12 cellular contexts compared by ENCODE assay signal in the genomic region with DNA sequence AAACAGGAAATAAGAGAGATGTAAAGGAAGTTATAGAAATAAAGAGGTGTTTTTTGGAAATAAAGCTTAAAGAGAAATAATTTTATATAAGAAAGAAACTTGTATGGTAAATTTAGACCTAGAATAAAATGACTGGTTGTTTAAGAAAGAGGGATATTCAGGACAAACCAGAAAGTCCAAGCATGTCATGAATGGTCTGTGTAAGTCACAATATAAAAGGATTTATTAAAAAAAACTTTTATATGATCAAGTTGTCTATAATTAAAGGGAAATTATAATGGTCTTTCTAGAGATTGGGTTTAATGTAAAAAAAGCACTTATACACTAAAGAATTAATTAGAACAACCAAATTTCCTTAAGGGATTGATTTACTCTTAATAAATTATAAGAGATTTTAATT. TPM values are rescaled to one million over a fixed set of nuclear protein-coding genes. Genes with fewer than 3 reads are reported as not detected.
A peak's percentile ranks its signal among the peaks of the same experiment; 100 is the strongest.
DNase-seq lines count a peak whose midpoint lies in the region; FAIRE-seq and TF ChIP-seq lines count a peak whose summit lies in the region.
"Not testable (repeated sequence)": the region's sequence is repeated elsewhere in the genome, so short reads cannot be mapped to it uniquely, and the experiment has no call there.
"Had no signal": no experiment of that assay in that cellular context is flagged by ENCODE, and none has a peak within 500 bp of the region (broad histone marks: within the 10 kb centered on the region; RNA-seq: fewer than 3 reads in every experiment).

No MANE protein-coding gene starts in this region.

- FAIRE-seq in TTC549 (lab: Jason Lieb, UNC), result peak; percentile 89

- CTCF ChIA-PET in HEK293 (lab: Yijun Ruan, JAX); OCI-LY7 (lab: Charles Lee; ENCODE audit: unreplicated experiment): not testable (repeated sequence)

- not testable (repeated sequence) for H3K4me3 ChIP-seq in HEK293 (ENCODE audit: low read depth, low read length); OCI-LY7 (ENCODE audit: low read depth, low read length, poor library complexity, severe bottlenecking)

- not testable (repeated sequence) for H3K9me2 ChIP-seq in OCI-LY7 (ENCODE audit: insufficient read depth, low read length)

- not testable (repeated sequence) for H3K36me3 ChIP-seq in HEK293 (ENCODE audit: control insufficient read depth in 2 of 2, insufficient read depth in 1 of 2, low read length in 2 of 2); OCI-LY7 (ENCODE audit: insufficient read depth, low read length)

- intact Hi-C loops in OCI-LY7 (cut with micrococcal nuclease; ENCODE audit: unreplicated experiment), result not testable (repeated sequence)

- H3K4me2 ChIP-seq in OCI-LY7 (ENCODE audit: low read length), result not testable (repeated sequence)

- peak; percentile 18 for DNase-seq in Caki2 (ENCODE audit: low read depth)
- peak; percentile 7 for DNase-seq in MV-4-11 (lab: John Stamatoyannopoulos, UW)
- peak; percentile 49 for DNase-seq in OCI-LY7 (ENCODE audit: low spot score)
- peak; percentile 3 to 14 for DNase-seq in erythroblast (lab: John Stamatoyannopoulos, UW)
- peak; percentile 0 for DNase-seq in myocyte (ENCODE audit: low read depth)

- H4K20me1 ChIP-seq in OCI-LY7 (ENCODE audit: insufficient read depth, low read length), result not testable (repeated sequence)

- in situ Hi-C loops in Caki2 (cut with HindIII; ENCODE audit: low pct_unique_long_range_greater_than_20kb, low sequenced_read_pairs), result not testable (repeated sequence)

- TF ChIP-seq CTCF in HEK293 (tag by site-specific recombination; IDR thresholded peaks at IDR 0.05); OCI-LY7 (conservative IDR thresholded peaks at IDR 0.05; ENCODE audit: low read length): not testable (repeated sequence)

- H3K79me2 ChIP-seq in OCI-LY7 (ENCODE audit: insufficient read depth, low read depth, low read length), result not testable (repeated sequence)

- not testable (repeated sequence) for H3K27ac ChIP-seq in HEK293 (ENCODE audit: extremely low read depth, low read depth, low read length); OCI-LY7 (ENCODE audit: low read depth, low read length, poor library complexity, severe bottlenecking)

- not testable (repeated sequence) for BruUV-seq in OCI-LY7 (replicated peaks; lab: Mats Ljungman, UMichigan)

- H3K4me1 ChIP-seq in HEK293 (ENCODE audit: control insufficient read depth, insufficient read depth, low read length); OCI-LY7 (ENCODE audit: insufficient read depth, low read length, poor library complexity, severe bottlenecking): not testable (repeated sequence)

- H3K9me3 ChIP-seq in HEK293 (ENCODE audit: control insufficient read depth, insufficient read depth, low read depth, low read length), result not testable (repeated sequence)
- H3K9me3 ChIP-seq in OCI-LY7 (ENCODE audit: low read length), result peaks cover 24% of the 10 kb centered on the region

- H2AFZ ChIP-seq in OCI-LY7 (ENCODE audit: low read length), result not testable (repeated sequence)

- POLR2A ChIA-PET in HEK293 (lab: Yijun Ruan, JAX), result not testable (repeated sequence)
- POLR2A ChIA-PET in OCI-LY7 (lab: Charles Lee), result interaction anchor here (0.7 kb wide), 1 partner anchor 153 kb away, joined by 3 read pairs; no protein-coding TSS in a partner anchor

- TF ChIP-seq POLR2A in erythroblast (IDR thresholded peaks at IDR 0.05; ENCODE audit: low read length), result not testable (repeated sequence)

TF ChIP-seq in HEK293, 187 proteins besides CTCF, POLR2A, EP300 and RAD21:
- TF ChIP-seq SETDB1 (IDR thresholded peaks at IDR 0.05; ENCODE audit: insufficient read length, low read length), result peak; percentile 97
- peak; percentile 45 for TF ChIP-seq ZNF529 (tag by site-specific recombination; IDR thresholded peaks at IDR 0.05; ENCODE audit: insufficient replicate concordance)

RNA-seq across cellular contexts. Expression of gene NMS, which starts 13.9 kb away (rescaled TPM):
- total RNA-seq in Caki2 (2014; rRNA removed; shearing (Covaris generic); ENCODE audit: low replicate concordance), result not detected in 2 replicates
- not detected in 2 replicates for total RNA-seq in OCI-LY7 (2014; rRNA removed; shearing (Covaris generic))
- not detected in 2 replicates for total RNA-seq in OCI-LY7 (2022)
- not detected in 2 replicates for total RNA-seq in myocyte
- polyA plus RNA-seq in myocyte (2012), result not detected
- total RNA-seq: A172; CD4-positive, alpha-beta T cell; SK-MEL-5; T-helper 1 cell treated with Interleukin-12 subunit alpha and Interleukin-12 subunit beta and Interleukin-4 antibody, amounts not matched to agents 30 ng/mL and 1 ng/mL, for 36 hours had no signal
- polyA plus RNA-seq: IgD-negative memory B cell had no signal

RNA-seq across cellular contexts. Expression of gene CHST10, which starts 38.9 kb away (rescaled TPM):
- 22.1 and 26.4 TPM in 2 replicates for total RNA-seq in Caki2 (2014; rRNA removed; shearing (Covaris generic); ENCODE audit: low replicate concordance)
- total RNA-seq in OCI-LY7 (2014; rRNA removed; shearing (Covaris generic)), result 12.8 and 19.1 TPM in 2 replicates
- 13.5 and 15.0 TPM in 2 replicates for total RNA-seq in OCI-LY7 (2022)
- total RNA-seq in myocyte, result 8.4 and 8.7 TPM in 2 replicates
- polyA plus RNA-seq in myocyte (2012), result 5.3 TPM
